ENCODE assay signal across 23 cellular contexts in genomic region chr1:166884971-166885370, GRCh38. TPM values are rescaled to one million over a fixed set of nuclear protein-coding genes. Genes with fewer than 3 reads are reported as not detected.
A peak's percentile ranks its signal among the peaks of the same experiment; 100 is the strongest.
DNase-seq lines count a peak whose midpoint lies in the region; ATAC-seq and TF ChIP-seq lines count a peak whose summit lies in the region.
"Had no signal": no experiment of that assay in that cellular context is flagged by ENCODE, and none has a peak within 500 bp of the region (broad histone marks: within the 10 kb centered on the region; RNA-seq: fewer than 3 reads in every experiment).

No MANE protein-coding gene starts in this region.

- no peak overlapping the region for H3K4me3 ChIP-seq in Jurkat, Clone E6-1 (ENCODE audit: low read length)
- H3K4me3 ChIP-seq in testis: no peak overlapping the region
- H3K4me3 ChIP-seq in right atrium auricular region: no peak overlapping the region
- H3K4me3 ChIP-seq: ovary had no signal

- H3K27me3 ChIP-seq in testis (no peaks in the 10 kb centered on the region), right atrium auricular region (peaks cover 0 to 3% of the 10 kb centered on the region in 2 donors)
- H3K27me3 ChIP-seq: ovary, Peyer's patch had no signal

- POLR2A ChIA-PET in activated naive CD8-positive, alpha-beta T cell treated with anti-CD3 and anti-CD28 coated beads, Interleukin-2, amount 10 ng/mL, durations not matched to agents 7 days and 5 days (lab: Charles Lee): interaction anchor here (1.2 to 1.3 kb wide), 2 partner anchors 10 to 21 kb away, joined by 3 to 5 read pairs; no protein-coding TSS in a partner anchor

- no peaks in the 10 kb centered on the region for H3K9me3 Mint-ChIP-seq in activated naive CD8-positive, alpha-beta T cell treated with anti-CD3 and anti-CD28 coated beads, Interleukin-2, amount 10 ng/mL, durations not matched to agents 7 days and 5 days
- H3K9me3 Mint-ChIP-seq in activated naive CD8-positive, alpha-beta T cell treated with anti-CD3 and anti-CD28 coated beads, Interleukin-2, amount 50 U/mL, for 24 hours: no peaks in the 10 kb centered on the region
- H3K9me3 Mint-ChIP-seq in activated T-helper 17 cell treated with anti-CD3 and anti-CD28 coated beads, Interleukin-2, amount 50 U/mL, for 72 hours: no peaks in the 10 kb centered on the region
- H3K9me3 Mint-ChIP-seq: activated T-cell treated with anti-CD3 and anti-CD28 coated beads, Interleukin-2, amount 50 U/mL, for 4 hours; endodermal cell; memory B cell; stimulated activated memory B cell treated with anti-CD40 and anti-IgM and Interleukin-4, amounts not matched to agents 10 μg/mL and 1 μg/mL and 100 μg/mL, for 72 hours had no signal

- TF ChIP-seq POLR2A in testis (IDR thresholded peaks at IDR 0.05): no peak

- intact Hi-C loops in testis (cut with DNase I; ENCODE audit: low total_unique reads): no loop called here

- H3K4me3 Mint-ChIP-seq in activated naive CD8-positive, alpha-beta T cell treated with anti-CD3 and anti-CD28 coated beads, Interleukin-2, amount 10 ng/mL, durations not matched to agents 7 days and 5 days: peak overlapping the region; percentile 26
- no peak overlapping the region for H3K4me3 Mint-ChIP-seq in activated naive CD8-positive, alpha-beta T cell treated with anti-CD3 and anti-CD28 coated beads, Interleukin-2, amount 50 U/mL, for 24 hours
- no peak overlapping the region for H3K4me3 Mint-ChIP-seq in activated T-helper 17 cell treated with anti-CD3 and anti-CD28 coated beads, Interleukin-2, amount 50 U/mL, for 72 hours
- H3K4me3 Mint-ChIP-seq: activated T-cell treated with anti-CD3 and anti-CD28 coated beads, Interleukin-2, amount 50 U/mL, for 4 hours; CD4-positive, CD25-positive, alpha-beta regulatory T cell; memory B cell; stimulated activated memory B cell treated with anti-CD40 and anti-IgM and Interleukin-4, amounts not matched to agents 10 μg/mL and 1 μg/mL and 100 μg/mL, for 72 hours had no signal

- H3K9me3 ChIP-seq in testis (no peaks in the 10 kb centered on the region), right atrium auricular region (no peaks in the 10 kb centered on the region)
- H3K9me3 ChIP-seq: ovary, Peyer's patch, thoracic aorta had no signal

- peaks cover 19% of the 10 kb centered on the region for H3K27me3 Mint-ChIP-seq in activated naive CD8-positive, alpha-beta T cell treated with anti-CD3 and anti-CD28 coated beads, Interleukin-2, amount 10 ng/mL, durations not matched to agents 7 days and 5 days
- peaks cover 21% of the 10 kb centered on the region for H3K27me3 Mint-ChIP-seq in activated naive CD8-positive, alpha-beta T cell treated with anti-CD3 and anti-CD28 coated beads, Interleukin-2, amount 50 U/mL, for 24 hours
- peaks cover 13% of the 10 kb centered on the region for H3K27me3 Mint-ChIP-seq in activated T-helper 17 cell treated with anti-CD3 and anti-CD28 coated beads, Interleukin-2, amount 50 U/mL, for 72 hours

- H3K36me3 ChIP-seq in testis (ENCODE audit: low read depth, missing control alignments) (no peaks in the 10 kb centered on the region), right atrium auricular region (no peaks in the 10 kb centered on the region)
- H3K36me3 ChIP-seq: ovary, Peyer's patch, thoracic aorta had no signal

- no peak for DNase-seq in activated naive CD8-positive, alpha-beta T cell treated with anti-CD3 and anti-CD28 coated beads, Interleukin-2, amount 10 ng/mL, durations not matched to agents 7 days and 5 days
- no peak for DNase-seq in activated naive CD8-positive, alpha-beta T cell treated with anti-CD3 and anti-CD28 coated beads, Interleukin-2, amount 50 U/mL, for 24 hours
- DNase-seq in Jurkat, Clone E6-1 (ENCODE audit: low read depth, low spot score): peak; percentile 24
- DNase-seq in retina (no peak), testis (no peak), right atrium auricular region (ENCODE audit: low spot score) (no peak)
- no peak for DNase-seq in activated effector memory CD4-positive, alpha-beta T cell treated with anti-CD3 and anti-CD28 coated beads, Interleukin-2, amount 50 U/mL, for 16 hours
- DNase-seq: GOT3, KG1, NCI-H446, NCI-H748 treated with DMSO at 0.1 percent for 48 hours, SHP77 treated with DMSO at 0.1 percent for 48 hours, SW 1271 had no signal

- H3K4me1 Mint-ChIP-seq in activated naive CD8-positive, alpha-beta T cell treated with anti-CD3 and anti-CD28 coated beads, Interleukin-2, amount 10 ng/mL, durations not matched to agents 7 days and 5 days: peaks cover 21% of the 10 kb centered on the region
- H3K4me1 Mint-ChIP-seq in activated naive CD8-positive, alpha-beta T cell treated with anti-CD3 and anti-CD28 coated beads, Interleukin-2, amount 50 U/mL, for 24 hours: peaks cover 14% of the 10 kb centered on the region
- no peaks in the 10 kb centered on the region for H3K4me1 Mint-ChIP-seq in activated T-helper 17 cell treated with anti-CD3 and anti-CD28 coated beads, Interleukin-2, amount 50 U/mL, for 72 hours

- no peak overlapping the region for H3K27ac Mint-ChIP-seq in activated naive CD8-positive, alpha-beta T cell treated with anti-CD3 and anti-CD28 coated beads, Interleukin-2, amount 10 ng/mL, durations not matched to agents 7 days and 5 days
- H3K27ac Mint-ChIP-seq in activated naive CD8-positive, alpha-beta T cell treated with anti-CD3 and anti-CD28 coated beads, Interleukin-2, amount 50 U/mL, for 24 hours: no peak overlapping the region
- H3K27ac Mint-ChIP-seq in activated T-helper 17 cell treated with anti-CD3 and anti-CD28 coated beads, Interleukin-2, amount 50 U/mL, for 72 hours: no peak overlapping the region
- H3K27ac Mint-ChIP-seq: CD4-positive, CD25-positive, alpha-beta regulatory T cell; endodermal cell; memory B cell; stimulated activated memory B cell treated with anti-CD40 and anti-IgM and Interleukin-4, amounts not matched to agents 10 μg/mL and 1 μg/mL and 100 μg/mL, for 72 hours had no signal

- H3K27ac ChIP-seq in testis (no peak overlapping the region), right atrium auricular region (no peak overlapping the region)
- H3K27ac ChIP-seq: ovary, Peyer's patch, thoracic aorta, VCaP had no signal

- peak; percentile 38 for ATAC-seq in activated naive CD8-positive, alpha-beta T cell treated with anti-CD3 and anti-CD28 coated beads, Interleukin-2, amount 10 ng/mL, durations not matched to agents 7 days and 5 days (ENCODE audit: low read depth)
- ATAC-seq in activated naive CD8-positive, alpha-beta T cell treated with anti-CD3 and anti-CD28 coated beads, Interleukin-2, amount 50 U/mL, for 24 hours: no peak
- peak; percentile 16 for ATAC-seq in activated T-helper 17 cell treated with anti-CD3 and anti-CD28 coated beads, Interleukin-2, amount 50 U/mL, for 72 hours (replicated peaks)

- TF ChIP-seq CTCF in testis (IDR thresholded peaks at IDR 0.05) (no peak), right atrium auricular region (IDR thresholded peaks at IDR 0.05) (no peak)

- H3K36me3 Mint-ChIP-seq in activated naive CD8-positive, alpha-beta T cell treated with anti-CD3 and anti-CD28 coated beads, Interleukin-2, amount 10 ng/mL, durations not matched to agents 7 days and 5 days: no peaks in the 10 kb centered on the region
- H3K36me3 Mint-ChIP-seq in activated naive CD8-positive, alpha-beta T cell treated with anti-CD3 and anti-CD28 coated beads, Interleukin-2, amount 50 U/mL, for 24 hours (ENCODE audit: low read depth): no peaks in the 10 kb centered on the region
- no peaks in the 10 kb centered on the region for H3K36me3 Mint-ChIP-seq in activated T-helper 17 cell treated with anti-CD3 and anti-CD28 coated beads, Interleukin-2, amount 50 U/mL, for 72 hours (ENCODE audit: low read depth)
- H3K36me3 Mint-ChIP-seq: CD4-positive, CD25-positive, alpha-beta regulatory T cell; memory B cell; stimulated activated memory B cell treated with anti-CD40 and anti-IgM and Interleukin-4, amounts not matched to agents 10 μg/mL and 1 μg/mL and 100 μg/mL, for 72 hours had no signal

- H3K4me1 ChIP-seq in testis (peaks cover 8% of the 10 kb centered on the region), right atrium auricular region (peaks cover 0 to 8% of the 10 kb centered on the region in 2 donors)

- 68 to 93% methylated on average over 3 of the region's 3 CpGs for WGBS in testis, 2 donors

RNA-seq across cellular contexts. Expression of gene TADA1, which starts 8.9 kb away (rescaled TPM):
- 10 to 100 TPM; 14.4 to 15.3 TPM for total RNA-seq in activated naive CD8-positive, alpha-beta T cell treated with anti-CD3 and anti-CD28 coated beads, Interleukin-2, amount 10 ng/mL, durations not matched to agents 7 days and 5 days
- 22.9 TPM for polyA plus RNA-seq in Jurkat, Clone E6-1 (2012; ENCODE audit: insufficient read depth, insufficient read length)
- 10 to 100 TPM; 10.5 to 11.1 TPM for total RNA-seq in activated T-helper 17 cell treated with anti-CD3 and anti-CD28 coated beads, Interleukin-2, amount 50 U/mL, for 72 hours
- total RNA-seq in testis: 10 to 100 TPM; 22.0 to 25.8 TPM
- polyA plus RNA-seq in testis (ENCODE audit: insufficient read depth, low read depth, low replicate concordance): 19.2 TPM
- total RNA-seq in right atrium auricular region: 10 to 100 TPM; 10.9 to 11.1 TPM

RNA-seq across cellular contexts. Expression of gene POGK, which starts 45.7 kb away (rescaled TPM):
- 10 to 100 TPM; 36.1 to 37.7 TPM for total RNA-seq in activated naive CD8-positive, alpha-beta T cell treated with anti-CD3 and anti-CD28 coated beads, Interleukin-2, amount 10 ng/mL, durations not matched to agents 7 days and 5 days
- polyA plus RNA-seq in Jurkat, Clone E6-1 (2012; ENCODE audit: insufficient read depth, insufficient read length): 29.7 TPM
- total RNA-seq in activated T-helper 17 cell treated with anti-CD3 and anti-CD28 coated beads, Interleukin-2, amount 50 U/mL, for 72 hours: 10 to 100 TPM; 29.5 to 47.2 TPM
- total RNA-seq in testis (10 to 100 TPM; 29.2 to 29.4 TPM), right atrium auricular region (10 to 100 TPM; 15.8 to 20.2 TPM)
- polyA plus RNA-seq in testis (ENCODE audit: insufficient read depth, low read depth, low replicate concordance): 14.3 TPM
